In genomic region chr2:29104589-29105164, GRCh38 we compare ENCODE assay signal across 31 cellular contexts.
"Had no signal": no experiment of that assay in that cellular context is flagged by ENCODE, and none has a peak within 500 bp of the region (broad histone marks: within the 10 kb centered on the region; RNA-seq: fewer than 3 reads in every experiment).

No MANE protein-coding gene starts in this region.

- H3K36me3 ChIP-seq: ascending aorta, cardiac muscle cell, gastrocnemius medialis, left ventricle myocardium inferior, tibial artery, upper lobe of right lung had no signal

- H3K9me3 Mint-ChIP-seq: activated naive CD8-positive, alpha-beta T cell treated with anti-CD3 and anti-CD28 coated beads, Interleukin-2, amount 10 ng/mL, durations not matched to agents 7 days and 5 days; natural killer cell treated with Interleukin-12 subunit alpha and Interleukin-12 subunit beta and Interleukin-15 and Interleukin-18, amount 100 ng/mL, for 72 hours; stimulated activated effector memory CD8-positive, alpha-beta T cell treated with anti-CD3 and anti-CD28 coated beads, Interleukin-12 subunit alpha, Interleukin-12 subunit beta, amount 100 ng/mL, for 72 hours; stimulated activated naive CD8-positive, alpha-beta T cell treated with anti-CD3 and anti-CD28 coated beads, Interleukin-15, amount 100 ng/mL, for 72 hours had no signal

- FAIRE-seq: islet of Langerhans, TTC549 had no signal

- H3K4me3 Mint-ChIP-seq: activated naive CD8-positive, alpha-beta T cell treated with anti-CD3 and anti-CD28 coated beads, Interleukin-2, amount 10 ng/mL, durations not matched to agents 7 days and 5 days; brain; natural killer cell treated with Interleukin-12 subunit alpha and Interleukin-12 subunit beta and Interleukin-15 and Interleukin-18, amount 100 ng/mL, for 72 hours; stimulated activated effector memory CD8-positive, alpha-beta T cell treated with anti-CD3 and anti-CD28 coated beads, Interleukin-12 subunit alpha, Interleukin-12 subunit beta, amount 100 ng/mL, for 72 hours; stimulated activated naive CD8-positive, alpha-beta T cell treated with anti-CD3 and anti-CD28 coated beads, Interleukin-15, amount 100 ng/mL, for 72 hours had no signal

- H3K36me3 Mint-ChIP-seq: activated naive CD8-positive, alpha-beta T cell treated with anti-CD3 and anti-CD28 coated beads, Interleukin-2, amount 10 ng/mL, durations not matched to agents 7 days and 5 days; brain; natural killer cell treated with Interleukin-12 subunit alpha and Interleukin-12 subunit beta and Interleukin-15 and Interleukin-18, amount 100 ng/mL, for 72 hours; stimulated activated effector memory CD8-positive, alpha-beta T cell treated with anti-CD3 and anti-CD28 coated beads, Interleukin-12 subunit alpha, Interleukin-12 subunit beta, amount 100 ng/mL, for 72 hours had no signal

- H3K27me3 Mint-ChIP-seq: brain; natural killer cell treated with Interleukin-12 subunit alpha and Interleukin-12 subunit beta and Interleukin-15 and Interleukin-18, amount 100 ng/mL, for 72 hours; stimulated activated naive CD8-positive, alpha-beta T cell treated with anti-CD3 and anti-CD28 coated beads, Interleukin-15, amount 100 ng/mL, for 72 hours had no signal

- DNase-seq: activated CD4-positive, alpha-beta T cell treated with anti-CD3 and anti-CD28 coated beads for 4 hours; activated CD4-positive, alpha-beta T cell treated with anti-CD3 and anti-CD28 coated beads, Interleukin-2, amount 50 U/mL, for 4 hours; activated effector memory CD4-positive, alpha-beta T cell treated with Interleukin-2 at 50 U/mL for 16 hours; activated naive CD4-positive, alpha-beta T cell treated with Interleukin-2 at 50 U/mL for 16 hours; activated naive CD8-positive, alpha-beta T cell treated with anti-CD3 and anti-CD28 coated beads, Interleukin-2, amount 10 ng/mL, durations not matched to agents 7 days and 5 days; activated T-cell treated with anti-CD3 and anti-CD28 coated beads for 4 hours; dorsolateral prefrontal cortex; effector memory CD4-positive, alpha-beta T cell; gastrocnemius medialis; glutamatergic neuron; left ventricle myocardium inferior; mesendoderm; mucosa of descending colon; stimulated activated CD4-positive, alpha-beta T cell treated with anti-CD3 and anti-CD28 coated beads, Interleukin-12 subunit alpha, Interleukin-12 subunit beta, amount 100 ng/mL, for 4 hours; stimulated activated CD4-positive, alpha-beta T cell treated with anti-CD3 and anti-CD28 coated beads, Interleukin-4, amount 100 ng/mL, for 1 hour; stimulated activated naive CD8-positive, alpha-beta T cell treated with anti-CD3 and anti-CD28 coated beads, Interleukin-15, amount 100 ng/mL, for 72 hours; T-helper 9 cell; tibial artery; upper lobe of right lung had no signal

- H3K9me3 ChIP-seq: ascending aorta, gastrocnemius medialis, left ventricle myocardium inferior, mucosa of descending colon, tibial artery, upper lobe of right lung had no signal

- H3K4me3 ChIP-seq: ascending aorta, cardiac muscle cell, coronary artery, dorsolateral prefrontal cortex, gastrocnemius medialis, left ventricle myocardium inferior, lung, mucosa of descending colon, skin epidermis, tibial artery, upper lobe of right lung had no signal

- H3K27me3 ChIP-seq: ascending aorta, cardiac muscle cell, dorsolateral prefrontal cortex, gastrocnemius medialis, tibial artery, upper lobe of right lung had no signal

- H3K27ac Mint-ChIP-seq: activated naive CD8-positive, alpha-beta T cell treated with anti-CD3 and anti-CD28 coated beads, Interleukin-2, amount 10 ng/mL, durations not matched to agents 7 days and 5 days; natural killer cell treated with Interleukin-12 subunit alpha and Interleukin-12 subunit beta and Interleukin-15 and Interleukin-18, amount 100 ng/mL, for 72 hours; stimulated activated effector memory CD8-positive, alpha-beta T cell treated with anti-CD3 and anti-CD28 coated beads, Interleukin-12 subunit alpha, Interleukin-12 subunit beta, amount 100 ng/mL, for 72 hours; stimulated activated naive CD8-positive, alpha-beta T cell treated with anti-CD3 and anti-CD28 coated beads, Interleukin-15, amount 100 ng/mL, for 72 hours had no signal

- H3K4me1 ChIP-seq: ascending aorta, gastrocnemius medialis, left ventricle myocardium inferior, tibial artery, upper lobe of right lung had no signal

- H3K27ac ChIP-seq: ascending aorta, cardiac muscle cell, coronary artery, gastrocnemius medialis, left ventricle myocardium inferior, tibial artery, upper lobe of right lung, VCaP had no signal

- H3K4me1 Mint-ChIP-seq: stimulated activated naive CD8-positive, alpha-beta T cell treated with anti-CD3 and anti-CD28 coated beads, Interleukin-15, amount 100 ng/mL, for 72 hours had no signal

- ATAC-seq: gastrocnemius medialis; mucosa of descending colon; natural killer cell treated with Interleukin-12 subunit alpha and Interleukin-12 subunit beta and Interleukin-15 and Interleukin-18, amount 100 ng/mL, for 72 hours; sciatic nerve; stimulated activated effector memory CD8-positive, alpha-beta T cell treated with anti-CD3 and anti-CD28 coated beads, Interleukin-12 subunit alpha, Interleukin-12 subunit beta, amount 100 ng/mL, for 72 hours; stimulated activated naive CD8-positive, alpha-beta T cell treated with anti-CD3 and anti-CD28 coated beads, Interleukin-15, amount 100 ng/mL, for 72 hours; upper lobe of right lung had no signal
